In the genomic region with DNA sequence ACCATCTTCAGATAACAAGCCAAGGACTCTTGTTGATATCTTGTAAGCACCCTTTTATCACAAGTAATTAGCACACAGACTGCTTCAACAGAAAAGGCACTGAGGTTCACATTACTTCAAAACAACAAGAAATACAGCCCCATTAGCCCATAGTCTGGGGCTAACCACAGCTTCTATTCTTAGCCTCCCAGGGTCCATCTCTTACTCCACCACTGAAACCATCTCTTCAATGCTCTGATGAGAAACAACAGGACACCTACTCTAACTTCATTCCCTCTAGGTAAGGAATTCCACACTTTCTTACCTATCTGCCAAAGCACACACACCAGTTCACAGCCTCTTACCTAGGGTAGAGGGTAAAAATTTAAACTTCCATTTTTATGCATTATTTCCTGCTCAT, we compare ENCODE assay signal across 9 cellular contexts. TPM values are rescaled to one million over a fixed set of nuclear protein-coding genes. Genes with fewer than 3 reads are reported as not detected.
DNase-seq lines count a peak whose midpoint lies in the region; ATAC-seq, FAIRE-seq and TF ChIP-seq lines count a peak whose summit lies in the region.
"Had no signal": no experiment of that assay in that cellular context is flagged by ENCODE, and none has a peak within 500 bp of the region (broad histone marks: within the 10 kb centered on the region; RNA-seq: fewer than 3 reads in every experiment).

No MANE protein-coding gene starts in this region.

- peaks cover 6% of the 10 kb centered on the region for H3K4me1 ChIP-seq in astrocyte (ENCODE audit: insufficient read depth, low read length)

- no peak for FAIRE-seq in astrocyte (lab: Jason Lieb, UNC)

- no peaks in the 10 kb centered on the region for H3K9me3 ChIP-seq in astrocyte (ENCODE audit: insufficient read depth, low read depth, low read length)

- H3K27me3 ChIP-seq in astrocyte (ENCODE audit: insufficient read depth, low read length) = no peaks in the 10 kb centered on the region

- no peak overlapping the region for H3K4me3 Mint-ChIP-seq in astrocyte (ENCODE audit: unreplicated experiment)

- no peaks in the 10 kb centered on the region for H3K79me2 ChIP-seq in astrocyte (ENCODE audit: insufficient read depth, low read length)

- peak overlapping the region; percentile 48 for H3K27ac Mint-ChIP-seq in astrocyte (ENCODE audit: unreplicated experiment)

- no peaks in the 10 kb centered on the region for H3K9me3 Mint-ChIP-seq in astrocyte (ENCODE audit: unreplicated experiment)

- no peaks in the 10 kb centered on the region for H3K36me3 Mint-ChIP-seq in astrocyte (ENCODE audit: low read depth, unreplicated experiment)

- peaks cover 16% of the 10 kb centered on the region for H3K4me1 Mint-ChIP-seq in astrocyte (ENCODE audit: low read depth, unreplicated experiment)

- TF ChIP-seq CTCF in GM10248 (IDR thresholded peaks at IDR 0.05; ENCODE audit: control extremely low read depth, extremely low read depth, low read depth, missing control alignments) (no peak), astrocyte (IDR thresholded peaks at IDR 0.05; ENCODE audit: insufficient read depth, low read depth, low read length) (no peak)

- peak overlapping the region; percentile 77 for H3K27ac ChIP-seq in astrocyte (ENCODE audit: low read depth, low read length)

- H3K36me3 ChIP-seq in astrocyte (ENCODE audit: insufficient read depth, low read length) = no peaks in the 10 kb centered on the region

- peak overlapping the region; percentile 70 for H3K4me2 ChIP-seq in astrocyte (ENCODE audit: low read length)

- H2AFZ ChIP-seq in astrocyte (ENCODE audit: low read depth, low read length) = no peak overlapping the region

- CTCF ChIA-PET in GM10248 (lab: Yijun Ruan, JAX) = interaction anchor here (1.0 to 2.7 kb wide), 6 partner anchors 12 to 143 kb away, joined by 3 to 12 read pairs (median 4); a partner anchor contains a TSS

- DNase-seq in GM10248 (ENCODE audit: extremely low spot score) (peak; percentile 36), astrocyte (ENCODE audit: low read depth) (no peak), NCI-H1105 treated with DMSO at 0.1 percent for 48 hours (lab: John Stamatoyannopoulos, UW) (no peak), HK-2 (ENCODE audit: unreplicated experiment) (no peak), iPS-NIHi7 (ENCODE audit: extremely low spot score) (no peak), CD1c-positive myeloid dendritic cell (ENCODE audit: extremely low spot score) (no peak)
- DNase-seq: GF-D8 had no signal

- H3K9ac ChIP-seq in astrocyte (ENCODE audit: low read length) = no peak overlapping the region

- POLR2A ChIA-PET in GM10248 (lab: Yijun Ruan, JAX) = interaction anchor here (2.2 to 2.7 kb wide), 2 partner anchors 27 to 30 kb away, joined by 9 to 11 read pairs; a partner anchor contains a TSS

- peak; percentile 43 for ATAC-seq in GM21360 (IDR thresholded peaks at IDR 0.05; ENCODE audit: unreplicated experiment)
- peak; percentile 50 for ATAC-seq in HG03442 (IDR thresholded peaks at IDR 0.05; ENCODE audit: unreplicated experiment)

- H3K4me3 ChIP-seq in astrocyte (ENCODE audit: insufficient read depth, low read depth, low read length) = no peak overlapping the region

- H3K27me3 Mint-ChIP-seq in astrocyte (ENCODE audit: low read depth, unreplicated experiment) = no peaks in the 10 kb centered on the region

- no peaks in the 10 kb centered on the region for H4K20me1 ChIP-seq in astrocyte (ENCODE audit: insufficient read depth, low read length)

RNA-seq across cellular contexts. Expression of a gene that starts 26.4 kb away (rescaled TPM):
- total RNA-seq in astrocyte = 0.12 and 0.16 TPM in 2 replicates
